ENCODE assay signal across 30 cellular contexts in the genomic region with DNA sequence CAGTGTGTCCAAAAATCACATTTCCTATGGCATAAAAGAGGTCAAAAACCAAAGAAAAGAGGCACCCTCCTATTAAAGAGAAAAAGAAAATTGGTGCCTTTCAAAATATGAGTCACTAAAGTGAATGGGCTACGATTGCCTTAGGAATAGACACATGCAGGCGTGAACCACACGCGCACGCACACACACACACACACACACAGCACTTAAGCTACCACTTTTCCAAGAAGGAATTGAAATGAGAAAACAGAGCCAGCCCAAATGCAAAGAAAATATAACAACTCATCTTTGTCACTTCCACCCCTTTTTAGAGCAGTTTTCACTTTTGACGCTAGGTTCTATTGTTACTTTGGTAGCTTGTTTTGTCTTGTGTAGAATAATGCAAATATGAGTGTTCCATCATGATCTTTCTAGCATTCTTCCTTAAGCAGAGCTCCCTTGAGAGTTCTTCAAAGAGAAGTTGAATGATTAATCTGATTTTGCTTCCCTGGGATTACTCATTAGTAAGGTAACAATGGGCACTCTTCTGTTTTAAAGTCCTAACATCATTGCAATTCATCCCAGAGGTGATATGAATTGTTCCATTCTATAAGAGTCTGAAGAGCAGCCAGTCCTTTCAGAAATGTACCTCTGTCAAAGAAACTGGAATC.
"Had no signal": no experiment of that assay in that cellular context is flagged by ENCODE, and none has a peak within 500 bp of the region (broad histone marks: within the 10 kb centered on the region; RNA-seq: fewer than 3 reads in every experiment).

No MANE protein-coding gene starts in this region.

- H3K4me3 ChIP-seq: ascending aorta, cardiac muscle cell, SJCRH30, SK-N-MC had no signal

- DNase-seq: activated CD4-positive, alpha-beta T cell treated with anti-CD3 and anti-CD28 coated beads, Interleukin-2, amount 10 ng/mL, durations not matched to agents 24 days and 14 days; activated CD4-positive, alpha-beta T cell treated with anti-CD3 and anti-CD28 coated beads, Interleukin-2, amount 50 U/mL, for 4 hours; activated CD8-positive, alpha-beta T cell treated with anti-CD3 and anti-CD28 coated beads for 36 hours; activated effector memory CD4-positive, alpha-beta T cell treated with anti-CD3 and anti-CD28 coated beads, Interleukin-2, amount 50 U/mL, for 16 hours; activated naive CD4-positive, alpha-beta T cell treated with Interleukin-2 at 50 U/mL for 16 hours; activated naive CD8-positive, alpha-beta T cell treated with anti-CD3 and anti-CD28 coated beads, Interleukin-2, amount 10 ng/mL, durations not matched to agents 7 days and 5 days; activated T-cell treated with anti-CD3 and anti-CD28 coated beads, Interleukin-2, amount 50 U/mL, for 1 hour; activated T-cell treated with anti-CD3 and anti-CD28 coated beads, Interleukin-2, amount 50 U/mL, for 72 hours; amygdala; Karpas-422; KBM-7; MM.1S; MV-4-11; NCI-H1092; NCI-H1436 treated with DMSO at 0.1 percent for 48 hours; NCI-H1694 treated with DMSO at 0.1 percent for 48 hours; NCI-H2029; NCI-H2171 treated with DMSO at 0.1 percent for 48 hours; NCI-H2227 treated with DMSO at 0.1 percent for 48 hours; NCI-H446; NCI-H510A treated with DMSO at 0.1 percent for 48 hours; NCI-H526 treated with DMSO at 0.1 percent for 48 hours; NCI-H774; SHP77; SJCRH30 had no signal

- H3K9me3 ChIP-seq: ascending aorta, SJCRH30 had no signal

- H3K36me3 ChIP-seq: ascending aorta, cardiac muscle cell, SJCRH30 had no signal

- ATAC-seq: activated CD8-positive, alpha-beta T cell treated with anti-CD3 and anti-CD28 coated beads for 36 hours; activated T-cell treated with anti-CD3 and anti-CD28 coated beads, Interleukin-2, amount 50 U/mL, for 72 hours; activated T-helper 17 cell treated with anti-CD3 and anti-CD28 coated beads, Interleukin-2, amount 50 U/mL, for 72 hours; Panc1 had no signal

- H3K4me1 ChIP-seq: ascending aorta, SJCRH30 had no signal
